ENCODE assay signal across 8 cellular contexts in genomic region chr6:56314683-56315523, GRCh38.
DNase-seq lines count a peak whose midpoint lies in the region; ATAC-seq, FAIRE-seq and TF ChIP-seq lines count a peak whose summit lies in the region.

No MANE protein-coding gene starts in this region.

- H4K8ac ChIP-seq in mesendoderm (ENCODE audit: low read depth, low read length), result no peak overlapping the region

- TF ChIP-seq CTCF in D721Med (IDR thresholded peaks at IDR 0.05; ENCODE audit: insufficient read depth, missing control alignments) (peak; percentile 75), body of pancreas (IDR thresholded peaks at IDR 0.05) (peak; percentile 42 to 78 (median 70))

- H3K27ac ChIP-seq in body of pancreas, result no peak overlapping the region
- no peak overlapping the region for H3K27ac ChIP-seq in mesendoderm (ENCODE audit: low read depth, low read length)

- H2BK5ac ChIP-seq in mesendoderm (ENCODE audit: low read length), result no peak overlapping the region

- H3K56ac ChIP-seq in mesendoderm (ENCODE audit: low read length), result no peak overlapping the region

- no peak overlapping the region for H2BK15ac ChIP-seq in mesendoderm (replicated peaks; ENCODE audit: low read depth)

- no peak overlapping the region for H4K5ac ChIP-seq in mesendoderm (ENCODE audit: low read length)

- H3K79me2 ChIP-seq in mesendoderm (ENCODE audit: control insufficient read depth, insufficient read depth, low read length), result no peaks in the 10 kb centered on the region

- no peaks in the 10 kb centered on the region for H3K79me1 ChIP-seq in mesendoderm (ENCODE audit: low read length)

- no peak overlapping the region for H3K23ac ChIP-seq in mesendoderm (ENCODE audit: low read length)

- TF ChIP-seq POLR2A in body of pancreas (IDR thresholded peaks at IDR 0.05), result no peak

- H3K36me3 Mint-ChIP-seq in activated naive CD4-positive, alpha-beta T cell treated with anti-CD3 and anti-CD28 coated beads, Interleukin-2, amount 10 ng/mL, durations not matched to agents 7 days and 5 days, result no peaks in the 10 kb centered on the region

- H2BK120ac ChIP-seq in mesendoderm (ENCODE audit: low read depth, low read length), result no peak overlapping the region

- H3K4me3 Mint-ChIP-seq in activated naive CD4-positive, alpha-beta T cell treated with anti-CD3 and anti-CD28 coated beads, Interleukin-2, amount 10 ng/mL, durations not matched to agents 7 days and 5 days, result no peak overlapping the region

- no peak overlapping the region for H3K27ac Mint-ChIP-seq in activated naive CD4-positive, alpha-beta T cell treated with anti-CD3 and anti-CD28 coated beads, Interleukin-2, amount 10 ng/mL, durations not matched to agents 7 days and 5 days

- 27 to 31% methylated on average over 11 of the region's 11 CpGs for WGBS in body of pancreas, 2 donors
- WGBS in mesendoderm (ENCODE audit: extremely low coverage, insufficient coverage, low lambda C conversion rate), result 100% methylated on average over 1 of the region's 11 CpGs

- H3K27me3 ChIP-seq in body of pancreas, result no peaks in the 10 kb centered on the region
- no peaks in the 10 kb centered on the region for H3K27me3 ChIP-seq in mesendoderm (ENCODE audit: insufficient read depth, low read length, poor library complexity)

- H3K36me3 ChIP-seq in body of pancreas (replicated peaks in 1 of 2; ENCODE audit: insufficient read depth in 1 of 2, low read depth in 2 of 2), result no peaks in the 10 kb centered on the region
- no peaks in the 10 kb centered on the region for H3K36me3 ChIP-seq in mesendoderm (ENCODE audit: control insufficient read depth, insufficient read depth, low read length)

- DNase-seq in D721Med (ENCODE audit: insufficient read length, low spot score) (peak; percentile 19), NCI-H146 (lab: John Stamatoyannopoulos, UW) (peak; percentile 8), body of pancreas (peak; percentile 33 to 54 (median 48)), mesendoderm (peak; percentile 49)
- no peak for DNase-seq in activated effector memory CD4-positive, alpha-beta T cell treated with anti-CD3 and anti-CD28 coated beads, Interleukin-2, amount 50 U/mL, for 16 hours
- DNase-seq in activated naive CD4-positive, alpha-beta T cell treated with anti-CD3 and anti-CD28 coated beads, Interleukin-2, amount 10 ng/mL, durations not matched to agents 7 days and 5 days, result no peak

- H3K4me1 Mint-ChIP-seq in activated naive CD4-positive, alpha-beta T cell treated with anti-CD3 and anti-CD28 coated beads, Interleukin-2, amount 10 ng/mL, durations not matched to agents 7 days and 5 days, result no peaks in the 10 kb centered on the region

- H3K9ac ChIP-seq in mesendoderm (ENCODE audit: low read length), result no peak overlapping the region

- H3K4me2 ChIP-seq in mesendoderm (ENCODE audit: low read length), result no peak overlapping the region

- FAIRE-seq in D721Med (lab: Jason Lieb, UNC), result peak; percentile 75

- H3K9me3 Mint-ChIP-seq in activated naive CD4-positive, alpha-beta T cell treated with anti-CD3 and anti-CD28 coated beads, Interleukin-2, amount 10 ng/mL, durations not matched to agents 7 days and 5 days, result no peaks in the 10 kb centered on the region

- no peaks in the 10 kb centered on the region for H3K9me3 ChIP-seq in body of pancreas

- H3K4me1 ChIP-seq in body of pancreas, result no peaks in the 10 kb centered on the region
- H3K4me1 ChIP-seq in mesendoderm (ENCODE audit: control insufficient read depth, low read depth, low read length), result no peaks in the 10 kb centered on the region

- no peak overlapping the region for H3K4ac ChIP-seq in mesendoderm (ENCODE audit: low read depth, low read length)

- H3K4me3 ChIP-seq in body of pancreas (no peak overlapping the region), mesendoderm (ENCODE audit: low read length) (no peak overlapping the region)

- intact Hi-C loops in body of pancreas (cut with DNase I), result no loop called here

- no peak overlapping the region for H2AK5ac ChIP-seq in mesendoderm (ENCODE audit: low read length)

- no peak overlapping the region for H3K18ac ChIP-seq in mesendoderm (ENCODE audit: low read length)

- no peaks in the 10 kb centered on the region for H3K27me3 Mint-ChIP-seq in activated naive CD4-positive, alpha-beta T cell treated with anti-CD3 and anti-CD28 coated beads, Interleukin-2, amount 10 ng/mL, durations not matched to agents 7 days and 5 days

- CTCF ChIA-PET in activated naive CD4-positive, alpha-beta T cell treated with anti-CD3 and anti-CD28 coated beads, Interleukin-2, amount 10 ng/mL, durations not matched to agents 7 days and 5 days (lab: Charles Lee), result interaction anchor here (0.8 to 2.4 kb wide), 11 partner anchors 9 to 285 kb away, joined by 3 to 8 read pairs (median 3); no protein-coding TSS in a partner anchor

- ATAC-seq in GM18909 (IDR thresholded peaks at IDR 0.05; ENCODE audit: poor library complexity, unreplicated experiment), result peak; percentile 62
- ATAC-seq in body of pancreas, result peak; percentile 82
- no peak for ATAC-seq in HG02973 (IDR thresholded peaks at IDR 0.05; ENCODE audit: unreplicated experiment)

Comparison
In these comparisons a context has a peak if more than half of its experiments do, and no peak if none do; other contexts are left out.
1. DNase-seq: peak in D721Med (single experiment), NCI-H146 (single experiment), body of pancreas (4 of 4) and mesendoderm (single experiment); none in activated effector memory CD4-positive, alpha-beta T cell treated with anti-CD3 and anti-CD28 coated beads, Interleukin-2, amount 50 U/mL, for 16 hours (single experiment) and activated naive CD4-positive, alpha-beta T cell treated with anti-CD3 and anti-CD28 coated beads, Interleukin-2, amount 10 ng/mL, durations not matched to agents 7 days and 5 days (single experiment).